In genomic region chr20:23161968-23162696, GRCh38 we compare ENCODE assay signal across 9 cellular contexts.
DNase-seq lines count a peak whose midpoint lies in the region; ATAC-seq and FAIRE-seq lines count a peak whose summit lies in the region.
"Had no signal": no experiment of that assay in that cellular context is flagged by ENCODE, and none has a peak within 500 bp of the region (broad histone marks: within the 10 kb centered on the region; RNA-seq: fewer than 3 reads in every experiment).

No MANE protein-coding gene starts in this region.

- intact Hi-C loops in Right ventricle myocardium inferior (cut with DNase I) = loop anchor here (5.0 kb wide), 1 partner anchor 80 kb away; no protein-coding TSS in a partner anchor

- ATAC-seq in Right ventricle myocardium inferior = peak; percentile 86
- ATAC-seq in HG03045 (IDR thresholded peaks at IDR 0.05; ENCODE audit: unreplicated experiment) = no peak

- peak; percentile 15 for DNase-seq in LoVo (ENCODE audit: low spot score)
- peak; percentile 23 for DNase-seq in RCC 7860 (ENCODE audit: low spot score)
- peak; percentile 93 for DNase-seq in Right ventricle myocardium inferior (ENCODE audit: missing footprints)
- DNase-seq in stimulated activated CD8-positive, alpha-beta memory T cell treated with anti-CD3 and anti-CD28 coated beads, Interleukin-4, amount 100 ng/mL, for 48 hours = peak; percentile 17
- DNase-seq in putamen (ENCODE audit: low spot score) = no peak
- no peak for DNase-seq in NCI-H1930 (lab: John Stamatoyannopoulos, UW)
- DNase-seq in UCSD-AML1 (lab: John Stamatoyannopoulos, UW; ENCODE audit: unreplicated experiment) = no peak
- DNase-seq: T-helper 1 cell had no signal

- FAIRE-seq in RCC 7860 (lab: Jason Lieb, UNC) = no peak

Comparison
In these comparisons a context has a peak if more than half of its experiments do, and no peak if none do; other contexts are left out.
1. DNase-seq: peak in LoVo (single experiment), RCC 7860 (single experiment), Right ventricle myocardium inferior (single experiment) and stimulated activated CD8-positive, alpha-beta memory T cell treated with anti-CD3 and anti-CD28 coated beads, Interleukin-4, amount 100 ng/mL, for 48 hours (single experiment); none in putamen (single experiment), NCI-H1930 (0 of 2) and UCSD-AML1 (single experiment).